20 cellular contexts compared by ENCODE assay signal in the genomic region with DNA sequence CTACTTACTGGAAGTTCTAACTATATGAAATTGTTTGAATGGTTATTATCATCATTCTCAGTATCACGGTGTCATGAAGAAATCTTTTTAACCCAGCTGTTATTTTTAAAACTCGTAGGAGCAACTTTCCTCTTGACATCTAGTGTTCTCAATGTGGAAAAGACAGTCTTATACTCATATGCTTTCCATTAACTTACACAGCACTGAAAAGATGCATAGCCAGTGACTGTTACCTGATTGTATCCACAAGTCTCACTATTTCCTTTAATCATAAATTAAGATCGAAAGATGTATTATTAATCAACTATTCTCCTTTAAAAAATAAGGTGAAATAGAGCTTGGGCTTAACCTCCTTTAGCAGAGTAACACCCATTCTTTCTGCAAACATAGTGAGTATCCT.
"Had no signal": no experiment of that assay in that cellular context is flagged by ENCODE, and none has a peak within 500 bp of the region (broad histone marks: within the 10 kb centered on the region; RNA-seq: fewer than 3 reads in every experiment).

No MANE protein-coding gene starts in this region.

- H3K4me3 ChIP-seq: esophagus muscularis mucosa, hepatocyte, left ventricle myocardium inferior, lower lobe of right lung, neural progenitor cell, pancreas had no signal

- H3K36me3 ChIP-seq: esophagus muscularis mucosa, left ventricle myocardium inferior, lower lobe of right lung, neural progenitor cell, pancreas had no signal

- H3K27me3 ChIP-seq: esophagus muscularis mucosa, hepatocyte, neural progenitor cell, pancreas had no signal

- H3K27ac Mint-ChIP-seq: dendritic cell treated with granulocyte-macrophage colony-stimulating factor and Interleukin-4, amounts not matched to agents 40 ng/mL and 50 ng/mL, for 4 days; natural killer cell treated with Interleukin-12 subunit alpha and Interleukin-12 subunit beta and Interleukin-15 and Interleukin-18, amount 100 ng/mL, for 72 hours; neural progenitor cell; progenitor cell of endocrine pancreas; type B pancreatic cell had no signal

- H3K79me2 ChIP-seq: hepatocyte had no signal

- H3K36me3 Mint-ChIP-seq: neural progenitor cell, type B pancreatic cell had no signal

- H3K4me2 ChIP-seq: hepatocyte, neural progenitor cell had no signal

- H3K9me3 Mint-ChIP-seq: dendritic cell treated with granulocyte-macrophage colony-stimulating factor and Interleukin-4, amounts not matched to agents 40 ng/mL and 50 ng/mL, for 4 days; effector memory CD8-positive, alpha-beta T cell; neural progenitor cell; type B pancreatic cell had no signal

- H3K4me3 Mint-ChIP-seq: dendritic cell treated with granulocyte-macrophage colony-stimulating factor and Interleukin-4, amounts not matched to agents 40 ng/mL and 50 ng/mL, for 4 days; effector memory CD8-positive, alpha-beta T cell; natural killer cell treated with Interleukin-12 subunit alpha and Interleukin-12 subunit beta and Interleukin-15 and Interleukin-18, amount 100 ng/mL, for 72 hours; neural progenitor cell; type B pancreatic cell had no signal

- H3K9me3 ChIP-seq: esophagus muscularis mucosa, left ventricle myocardium inferior, lower lobe of right lung, pancreas had no signal

- DNase-seq: effector memory CD8-positive, alpha-beta T cell; head of caudate nucleus; kidney; left cardiac atrium; left ventricle myocardium inferior; lower lobe of right lung; midbrain; nucleus accumbens; pancreas; right cardiac atrium; small intestine; stimulated activated CD4-positive, alpha-beta T cell treated with anti-CD3 and anti-CD28 coated beads, Interleukin-12 subunit alpha, Interleukin-12 subunit beta, amount 100 ng/mL, for 4 hours; stimulated activated naive CD4-positive, alpha-beta T cell treated with Interleukin-2 at 50 U/mL for 16 hours had no signal

- H2AFZ ChIP-seq: hepatocyte, neural progenitor cell had no signal

- H3K9ac ChIP-seq: neural progenitor cell had no signal

- H3K4me1 ChIP-seq: esophagus muscularis mucosa, left ventricle myocardium inferior, lower lobe of right lung, pancreas had no signal

- ATAC-seq: effector memory CD8-positive, alpha-beta T cell; left cardiac atrium; lower lobe of right lung; natural killer cell treated with Interleukin-12 subunit alpha and Interleukin-12 subunit beta and Interleukin-15 and Interleukin-18, amount 100 ng/mL, for 72 hours; pancreas; right cardiac atrium had no signal

- H3K4me1 Mint-ChIP-seq: neural progenitor cell had no signal

- H3K27me3 Mint-ChIP-seq: dendritic cell treated with granulocyte-macrophage colony-stimulating factor and Interleukin-4, amounts not matched to agents 40 ng/mL and 50 ng/mL, for 4 days; effector memory CD8-positive, alpha-beta T cell; progenitor cell of endocrine pancreas; type B pancreatic cell had no signal

- H3K27ac ChIP-seq: esophagus muscularis mucosa, hepatocyte, left ventricle myocardium inferior, lower lobe of right lung, neural progenitor cell, pancreas had no signal
